ENCODE assay signal across 20 cellular contexts in the genomic region with DNA sequence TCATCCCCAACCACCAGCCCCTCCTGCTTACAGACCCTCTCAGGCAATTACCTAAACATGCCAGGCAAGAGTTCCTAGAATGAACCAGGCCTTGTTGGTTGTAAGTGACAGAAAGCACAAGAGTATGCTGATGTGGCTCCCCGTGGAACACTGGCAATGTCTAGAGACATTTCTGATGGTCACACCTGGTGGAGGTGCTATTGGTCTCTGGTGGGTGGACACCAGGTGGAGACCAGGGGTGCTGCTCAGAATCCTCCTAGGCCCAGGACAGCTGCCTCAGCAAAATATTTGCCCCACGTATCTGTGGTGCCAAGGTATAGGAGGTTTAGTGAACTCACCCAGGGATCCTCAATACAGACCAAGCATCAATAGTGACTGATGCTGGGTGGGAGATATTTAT.
DNase-seq lines count a peak whose midpoint lies in the region; ATAC-seq, FAIRE-seq and TF ChIP-seq lines count a peak whose summit lies in the region.
"Had no signal": no experiment of that assay in that cellular context is flagged by ENCODE, and none has a peak within 500 bp of the region (broad histone marks: within the 10 kb centered on the region; RNA-seq: fewer than 3 reads in every experiment).

No MANE protein-coding gene starts in this region.

- POLR2A ChIA-PET in A549 (lab: Yijun Ruan, JAX), result no interaction called here

- intact Hi-C loops in upper lobe of right lung (cut with DNase I), result no loop called here

- no peaks in the 10 kb centered on the region for H3K4me1 Mint-ChIP-seq in chondrocyte (ENCODE audit: low read depth)
- no peaks in the 10 kb centered on the region for H3K4me1 Mint-ChIP-seq in osteocyte (ENCODE audit: unreplicated experiment)
- H3K4me1 Mint-ChIP-seq: IgD-negative memory B cell had no signal

- H3K9me3 ChIP-seq in A549 (no peaks in the 10 kb centered on the region; the same call in 2 of the 3 replicates), upper lobe of right lung (no peaks in the 10 kb centered on the region)
- H3K9me3 ChIP-seq: Caco-2, HAP-1 had no signal

- H3K27me3 Mint-ChIP-seq in chondrocyte (ENCODE audit: low read depth), result no peaks in the 10 kb centered on the region
- H3K27me3 Mint-ChIP-seq in osteocyte (ENCODE audit: unreplicated experiment), result no peaks in the 10 kb centered on the region
- H3K27me3 Mint-ChIP-seq: IgD-negative memory B cell had no signal

- CTCF ChIA-PET in A549 (lab: Yijun Ruan, JAX), result no interaction called here

- H3K36me3 Mint-ChIP-seq in chondrocyte (ENCODE audit: low read depth) (no peaks in the 10 kb centered on the region), osteocyte (ENCODE audit: unreplicated experiment) (no peaks in the 10 kb centered on the region)
- H3K36me3 Mint-ChIP-seq: IgD-negative memory B cell had no signal

- DNase-seq in A549 (ENCODE audit: low read depth in 1 of 2, low spot score in 1 of 2) (no peak), chondrocyte (ENCODE audit: low spot score) (peak; percentile 9), osteocyte (ENCODE audit: extremely low spot score, unreplicated experiment) (peak; percentile 51), upper lobe of right lung (peak; percentile 9), retina (no peak), dermis blood vessel endothelial cell (no peak)
- no peak for DNase-seq in activated naive CD4-positive, alpha-beta T cell treated with anti-CD3 and anti-CD28 coated beads, Interleukin-2, amount 50 U/mL, for 16 hours
- DNase-seq: AML-193; Caco-2; CD4-positive, alpha-beta T cell; GM23248 had no signal

- H3K27me3 ChIP-seq in upper lobe of right lung, result peaks cover 3% of the 10 kb centered on the region

- TF ChIP-seq CTCF in A549 (IDR thresholded peaks at IDR 0.05) (no peak), chondrocyte (IDR thresholded peaks at IDR 0.05) (no peak), osteocyte (IDR thresholded peaks at IDR 0.05) (no peak), upper lobe of right lung (IDR thresholded peaks at IDR 0.05) (no peak)

- H3K4me3 Mint-ChIP-seq in chondrocyte (ENCODE audit: unreplicated experiment) (no peak overlapping the region), osteocyte (ENCODE audit: unreplicated experiment) (no peak overlapping the region)
- H3K4me3 Mint-ChIP-seq: CD4-positive, alpha-beta T cell; IgD-negative memory B cell had no signal

- no peak overlapping the region for H3K27ac Mint-ChIP-seq in chondrocyte (ENCODE audit: unreplicated experiment)
- H3K27ac Mint-ChIP-seq in osteocyte (ENCODE audit: unreplicated experiment), result no peak overlapping the region
- H3K27ac Mint-ChIP-seq: CD4-positive, alpha-beta T cell; IgD-negative memory B cell had no signal

- H3K4me1 ChIP-seq in A549, result no peaks in the 10 kb centered on the region
- H3K4me1 ChIP-seq in upper lobe of right lung, result no peaks in the 10 kb centered on the region
- H3K4me1 ChIP-seq: HAP-1 had no signal

- ATAC-seq in A549 (no peak), upper lobe of right lung (no peak)

- TF ChIP-seq RAD21 in A549 (conservative IDR thresholded peaks at IDR 0.05 in 1 of 2, IDR thresholded peaks at IDR 0.05 in 1 of 2), result no peak

- H3K4me2 ChIP-seq in A549, result no peak overlapping the region

- WGBS in A549 (ENCODE audit: missing lambda C conversion rate), result 50% methylated on average over 1 of the region's 2 CpGs

- H3K36me3 ChIP-seq in upper lobe of right lung, result no peaks in the 10 kb centered on the region
- H3K36me3 ChIP-seq: HAP-1 had no signal

- H3K9me3 Mint-ChIP-seq in chondrocyte (ENCODE audit: low read depth) (peaks cover 30% of the 10 kb centered on the region), osteocyte (ENCODE audit: unreplicated experiment) (peaks cover 37% of the 10 kb centered on the region)
- H3K9me3 Mint-ChIP-seq: CD4-positive, alpha-beta T cell had no signal

- no peak for TF ChIP-seq POLR2A in A549 (IDR thresholded peaks at IDR 0.05; ENCODE audit: low read length)

- H3K27ac ChIP-seq in A549 (no peak overlapping the region), upper lobe of right lung (no peak overlapping the region)
- H3K27ac ChIP-seq: C4-2B, GM23248 had no signal

- no peak for FAIRE-seq in A549 (lab: Jason Lieb, UNC)
- FAIRE-seq: A204.1, D721Med, G401.6, GM12892, GM18507, HTR-8/SVneo had no signal

- H3K4me3 ChIP-seq in A549 (no peak overlapping the region), upper lobe of right lung (no peak overlapping the region)
- H3K4me3 ChIP-seq: GM23248, HAP-1 had no signal

- TF ChIP-seq EP300 in A549 (IDR thresholded peaks at IDR 0.05), result no peak

TF ChIP-seq in A549, 52 proteins besides CTCF, POLR2A, EP300 and RAD21:
- no peak for TF ChIP-seq CBX2 (IDR thresholded peaks at IDR 0.05; ENCODE audit: borderline replicate concordance, low read depth)
- peak; percentile 4 for TF ChIP-seq MAFK (IDR thresholded peaks at IDR 0.05; ENCODE audit: partially characterized antibody)

Comparison
In these comparisons a context has a peak if more than half of its experiments do, and no peak if none do; other contexts are left out.
1. DNase-seq: peak in chondrocyte (single experiment), osteocyte (single experiment) and upper lobe of right lung (single experiment); none in A549 (0 of 2), retina (single experiment), activated naive CD4-positive, alpha-beta T cell treated with anti-CD3 and anti-CD28 coated beads, Interleukin-2, amount 50 U/mL, for 16 hours (single experiment) and dermis blood vessel endothelial cell (single experiment).